In genomic region chr10:130141878-130142277, GRCh38 we compare ENCODE assay signal across 8 cellular contexts. TPM values are rescaled to one million over a fixed set of nuclear protein-coding genes. Genes with fewer than 3 reads are reported as not detected.
A peak's percentile ranks its signal among the peaks of the same experiment; 100 is the strongest.
DNase-seq lines count a peak whose midpoint lies in the region; ATAC-seq and TF ChIP-seq lines count a peak whose summit lies in the region.

No MANE protein-coding gene starts in this region.

- ATAC-seq in activated T-cell treated with anti-CD3 and anti-CD28 coated beads, Interleukin-2, amount 50 U/mL, for 4 hours, result peak in 1 of 2 donors; percentile 51
- ATAC-seq in GM23338 (no peak), esophagus mucosa (no peak)

- H3K27me3 ChIP-seq in GM23338 (ENCODE audit: insufficient read depth) (no peaks in the 10 kb centered on the region), HUES64 (ENCODE audit: insufficient read depth, low read length) (no peaks in the 10 kb centered on the region), ovary (no peaks in the 10 kb centered on the region)

- peaks cover 74% of the 10 kb centered on the region for H4K20me1 ChIP-seq in GM23338 (replicated peaks; ENCODE audit: insufficient read depth)

- H3K27ac ChIP-seq in GM23338 (ENCODE audit: low read depth) (peak overlapping the region; percentile 63), HUES64 (ENCODE audit: low read depth, low read length) (0 out of 2 replicates have a peak overlapping the region, but pooled peaks have one; percentile 35), ovary (no peak overlapping the region)

- no peaks in the 10 kb centered on the region for H3F3A ChIP-seq in GM23338 (replicated peaks; ENCODE audit: low read depth)

- peaks cover 63% of the 10 kb centered on the region for H3K4me1 Mint-ChIP-seq in activated T-cell treated with anti-CD3 and anti-CD28 coated beads, Interleukin-2, amount 50 U/mL, for 4 hours (ENCODE audit: low read depth)
- H3K4me1 Mint-ChIP-seq in GM23338, result peaks cover 35% of the 10 kb centered on the region
- peaks cover 45% of the 10 kb centered on the region for H3K4me1 Mint-ChIP-seq in neural crest cell

- peaks cover 100% of the 10 kb centered on the region for H3K79me2 ChIP-seq in GM23338 (replicated peaks; ENCODE audit: insufficient read depth)

- peak overlapping the region; percentile 22 for H3K4me3 Mint-ChIP-seq in activated T-cell treated with anti-CD3 and anti-CD28 coated beads, Interleukin-2, amount 50 U/mL, for 4 hours
- no peak overlapping the region for H3K4me3 Mint-ChIP-seq in GM23338
- H3K4me3 Mint-ChIP-seq in neural crest cell, result peak overlapping the region; percentile 24

- no peaks in the 10 kb centered on the region for H3K9me2 ChIP-seq in GM23338 (ENCODE audit: insufficient read depth)

- no peak overlapping the region for H3K9ac ChIP-seq in HUES64 (ENCODE audit: low read depth, low read length)

- peak overlapping the region; percentile 70 for H3K27ac Mint-ChIP-seq in GM23338
- no peak overlapping the region for H3K27ac Mint-ChIP-seq in neural crest cell (ENCODE audit: unreplicated experiment)

- DNase-seq in activated T-cell treated with anti-CD3 and anti-CD28 coated beads, Interleukin-2, amount 50 U/mL, for 4 hours, result no peak
- DNase-seq in activated T-cell treated with anti-CD3 and anti-CD28 coated beads, Interleukin-2, amount 50 U/mL, for 48 hours, result no peak
- no peak for DNase-seq in GM23338 (ENCODE audit: low spot score)
- DNase-seq in neural crest cell (ENCODE audit: low read depth, low spot score), result no peak
- no peak for DNase-seq in NCI-H2107 treated with DMSO at 0.1 percent for 48 hours (lab: John Stamatoyannopoulos, UW; ENCODE audit: unreplicated experiment)
- DNase-seq in ovary, result no peak

- TF ChIP-seq POLR2A in ovary (IDR thresholded peaks at IDR 0.05), result no peak

- H3K4me2 ChIP-seq in GM23338, result peak overlapping the region; percentile 40; the same call in 1 of the 2 replicates

- H3K36me3 ChIP-seq in GM23338 (ENCODE audit: insufficient read depth) (peaks cover 12% of the 10 kb centered on the region), HUES64 (ENCODE audit: insufficient read depth, low read length) (peaks cover 45% of the 10 kb centered on the region), ovary (no peaks in the 10 kb centered on the region)

- H3K4me3 ChIP-seq in GM23338, result no peak overlapping the region
- H3K4me3 ChIP-seq in HUES64 (ENCODE audit: low read length), result no peak overlapping the region
- no peak overlapping the region for H3K4me3 ChIP-seq in ovary

- intact Hi-C loops in ovary (cut with DNase I), result no loop called here

- TF ChIP-seq EP300 in ovary (IDR thresholded peaks at IDR 0.05), result no peak

- H3K9me3 Mint-ChIP-seq in activated T-cell treated with anti-CD3 and anti-CD28 coated beads, Interleukin-2, amount 50 U/mL, for 4 hours, result no peaks in the 10 kb centered on the region
- no peaks in the 10 kb centered on the region for H3K9me3 Mint-ChIP-seq in GM23338
- H3K9me3 Mint-ChIP-seq in neural crest cell, result no peaks in the 10 kb centered on the region

- H3K9me3 ChIP-seq in HUES64 (ENCODE audit: insufficient read depth, low read depth, low read length), result no peaks in the 10 kb centered on the region
- H3K9me3 ChIP-seq in ovary, result no peaks in the 10 kb centered on the region

- no peak overlapping the region for H2AFZ ChIP-seq in GM23338

- no peak for TF ChIP-seq CTCF in GM23338 (conservative IDR thresholded peaks at IDR 0.05; ENCODE audit: low read depth in 2 of 2)
- TF ChIP-seq CTCF in neural crest cell (conservative IDR thresholded peaks at IDR 0.05), result no peak
- TF ChIP-seq CTCF in ovary (IDR thresholded peaks at IDR 0.05), result no peak

- peaks cover 19% of the 10 kb centered on the region; the same call in 1 of the 2 replicates for H3K4me1 ChIP-seq in GM23338 (ENCODE audit: insufficient read depth)
- H3K4me1 ChIP-seq in HUES64 (ENCODE audit: insufficient read depth, low read length), result peaks cover 19% of the 10 kb centered on the region
- H3K4me1 ChIP-seq in ovary (ENCODE audit: insufficient read depth), result peaks cover 13% of the 10 kb centered on the region

- no peaks in the 10 kb centered on the region for H3K27me3 Mint-ChIP-seq in activated T-cell treated with anti-CD3 and anti-CD28 coated beads, Interleukin-2, amount 50 U/mL, for 4 hours (ENCODE audit: low read depth)
- H3K27me3 Mint-ChIP-seq in GM23338 (ENCODE audit: insufficient read depth, low read depth, poor library complexity) (no peaks in the 10 kb centered on the region), neural crest cell (ENCODE audit: low read depth) (no peaks in the 10 kb centered on the region)

- H3K36me3 Mint-ChIP-seq in activated T-cell treated with anti-CD3 and anti-CD28 coated beads, Interleukin-2, amount 50 U/mL, for 4 hours (ENCODE audit: insufficient read depth), result peaks cover 32% of the 10 kb centered on the region
- H3K36me3 Mint-ChIP-seq in GM23338 (ENCODE audit: low read depth), result peaks cover 42% of the 10 kb centered on the region
- peaks cover 14% of the 10 kb centered on the region for H3K36me3 Mint-ChIP-seq in neural crest cell (ENCODE audit: low read depth)

- 53% methylated on average over 2 of the region's 2 CpGs for WGBS in HUES64
- WGBS in ovary, 3 donors, result 54 to 59% (median 57%) methylated on average over 2 of the region's 2 CpGs

TF ChIP-seq in GM23338, 12 proteins besides CTCF, POLR2A, EP300 and RAD21 (continues in another document):
- TF ChIP-seq ZNF114 (CRISPR knock-in tag; IDR thresholded peaks at IDR 0.05) (no peak), REST (IDR thresholded peaks at IDR 0.05; ENCODE audit: unreplicated experiment) (no peak), POLR2AphosphoS5 (IDR thresholded peaks at IDR 0.05; ENCODE audit: low read depth) (no peak), CREB1 (CRISPR knock-in tag; IDR thresholded peaks at IDR 0.05; ENCODE audit: low read depth) (no peak), STAT1 (IDR thresholded peaks at IDR 0.05; ENCODE audit: unreplicated experiment) (no peak), EZH2 (IDR thresholded peaks at IDR 0.05; ENCODE audit: low read depth, unreplicated experiment) (no peak), NANOG (IDR thresholded peaks at IDR 0.05; ENCODE audit: borderline replicate concordance) (no peak)

RNA-seq across cellular contexts. Expression of gene GLRX3, which starts 5.7 kb away (rescaled TPM):
- total RNA-seq in activated T-cell treated with anti-CD3 and anti-CD28 coated beads, Interleukin-2, amount 50 U/mL, for 4 hours, result 100 to 1,000 TPM; 170 to 178 (median 172) TPM
- 141 and 146 TPM in 2 replicates for total RNA-seq in GM23338 (2014; rRNA removed; shearing (Covaris generic))
- polyA plus RNA-seq in GM23338 (2016; fragmentation: Nextera tagmentation; extraction: Ambion mirVana) (175 and 201 TPM in 2 replicates), ovary (10 to 100 TPM; 36.2 to 58.3 TPM)
- polyA plus RNA-seq in HUES64 (2013, experiment 1 of 2), result 158 TPM
- 153 TPM for polyA plus RNA-seq in HUES64 (2013, experiment 2 of 2)
- total RNA-seq in neural crest cell (121 and 124 TPM in 2 replicates), esophagus mucosa (109 TPM), ovary (10 to 100 TPM; 25.5 to 62.3 (median 46.1) TPM)

RNA-seq across cellular contexts. Expression of gene C10orf143, which starts 31.2 kb away (rescaled TPM):
- total RNA-seq in activated T-cell treated with anti-CD3 and anti-CD28 coated beads, Interleukin-2, amount 50 U/mL, for 4 hours, result 1 to 10 TPM; 3.0 to 4.5 (median 4.2) TPM
- 0.21 and 0.62 TPM in 2 replicates for total RNA-seq in GM23338 (2014; rRNA removed; shearing (Covaris generic))
- polyA plus RNA-seq in GM23338 (2016; fragmentation: Nextera tagmentation; extraction: Ambion mirVana) (3.7 and 4.8 TPM in 2 replicates), ovary (1 to 10 TPM; 5.7 to 7.2 TPM)
- 2.0 TPM for polyA plus RNA-seq in HUES64 (2013, experiment 1 of 2)
- 2.5 TPM for polyA plus RNA-seq in HUES64 (2013, experiment 2 of 2)
- total RNA-seq in neural crest cell (2.7 TPM in 2 replicates), esophagus mucosa (3.3 TPM), ovary (10 to 100 TPM in 1 of 7 donors, 1 to 10 TPM in 6; 3.1 to 10.3 (median 5.9) TPM)

Comparison
In these comparisons a context has a peak if more than half of its experiments do, and no peak if none do; other contexts are left out.
1. H3K27ac ChIP-seq: peak in GM23338 (single experiment) and HUES64 (single experiment); none in ovary (0 of 2).